In the genomic region with DNA sequence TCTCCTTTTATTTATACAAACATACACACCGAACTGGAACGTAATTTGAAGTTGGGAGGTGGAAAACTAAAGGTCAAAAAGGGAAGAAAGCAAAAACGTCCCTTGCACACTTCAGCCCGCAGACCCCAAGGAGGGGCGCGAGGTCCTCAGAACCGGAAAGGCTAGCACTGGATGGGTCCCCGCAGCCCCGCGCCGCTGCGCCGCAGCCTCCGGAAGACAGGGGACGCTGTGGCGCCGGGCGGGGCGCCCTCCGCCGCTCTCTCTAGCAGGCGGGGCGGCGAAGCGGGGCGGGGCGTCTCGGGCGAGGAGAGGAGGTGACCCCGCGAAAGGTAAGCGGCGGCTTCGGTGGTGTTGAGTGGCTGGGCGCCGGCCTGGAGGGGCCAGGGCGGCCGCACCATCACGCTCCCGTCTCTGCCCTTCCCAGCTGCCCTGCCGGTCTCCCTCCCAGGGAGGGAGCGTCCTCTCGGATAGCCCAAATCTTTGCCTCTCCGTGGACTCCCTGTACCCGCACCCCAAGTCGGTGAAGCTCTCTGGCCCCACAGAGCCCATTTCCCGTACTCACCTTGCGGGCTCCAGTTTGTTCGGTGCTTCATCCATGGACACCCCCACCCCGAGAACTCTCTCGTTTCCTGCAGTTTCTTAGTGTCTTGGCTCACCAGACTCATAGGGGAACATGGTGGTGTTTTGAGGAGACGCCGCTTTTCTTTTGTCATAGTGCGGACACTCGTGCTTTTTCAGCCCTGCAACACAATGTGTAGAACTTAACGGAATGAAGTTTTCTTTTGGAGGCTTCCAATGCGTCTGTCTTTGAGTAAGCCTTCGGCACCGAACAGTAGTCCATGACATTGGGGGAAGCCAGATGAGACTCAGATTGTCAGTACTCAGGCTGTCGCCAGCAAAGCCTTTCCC, we compare ENCODE assay signal across 8 cellular contexts. TPM values are rescaled to one million over a fixed set of nuclear protein-coding genes. Genes with fewer than 3 reads are reported as not detected.
DNase-seq lines count a peak whose midpoint lies in the region; ATAC-seq and TF ChIP-seq lines count a peak whose summit lies in the region.

A gene with protein sequence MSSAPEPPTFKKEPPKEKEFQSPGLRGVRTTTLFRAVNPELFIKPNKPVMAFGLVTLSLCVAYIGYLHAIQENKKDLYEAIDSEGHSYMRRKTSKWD (plus strand): TSS at position 285 of the 909 bp plus-strand sequence. CDS start 14,444 bp downstream, outside the sequence.

- H3K4me3 ChIP-seq in NT2/D1 (ENCODE audit: insufficient read length, low read depth) (peak within 1 kb of the TSS; percentile 96), epithelial cell of esophagus (ENCODE audit: low read length) (peak within 1 kb of the TSS; percentile 88)

- DNase-seq in Calu3 (peak; percentile 91), HPDE6-E6E7 (ENCODE audit: extremely low spot score) (peak; percentile 90), NT2/D1 (ENCODE audit: low read depth, low spot score) (peak; percentile 70), epithelial cell of esophagus (ENCODE audit: low read depth) (peak; percentile 85), mucosa of gallbladder (ENCODE audit: low spot score) (peak; percentile 75)
- peak; percentile 85 for DNase-seq in activated CD8-positive, alpha-beta memory T cell treated with anti-CD3 and anti-CD28 coated beads, Interleukin-2, amount 50 U/mL, for 4 hours
- DNase-seq in stimulated activated CD8-positive, alpha-beta memory T cell treated with anti-CD3 and anti-CD28 coated beads, Interleukin-4, amount 100 ng/mL, for 1 hour (ENCODE audit: low read depth in 2 of 2, low spot score in 1 of 2): peak; percentile 67 to 72

- no peaks in the 10 kb centered on the region for H3K4me1 ChIP-seq in NT2/D1 (ENCODE audit: insufficient read depth, insufficient read length)

- H3K9me3 Mint-ChIP-seq in Calu3 (ENCODE audit: low read depth, unreplicated experiment): peaks cover 5% of the 10 kb centered on the region

- ATAC-seq in GM19468 (IDR thresholded peaks at IDR 0.05; ENCODE audit: extremely low read depth, unreplicated experiment): peak; percentile 99

- intact Hi-C loops in Calu3 (cut with micrococcal nuclease; ENCODE audit: unreplicated experiment): loop anchor here (5.0 kb wide), 1 partner anchor 150 kb away; a partner anchor contains a TSS

- H3K9ac ChIP-seq in NT2/D1 (ENCODE audit: insufficient read length, low read depth): peak within 1 kb of the TSS; percentile 94

- H3K27me3 Mint-ChIP-seq in Calu3 (ENCODE audit: unreplicated experiment): no peaks in the 10 kb centered on the region

- H3K27me3 ChIP-seq in NT2/D1 (ENCODE audit: insufficient read depth, insufficient read length): no peaks in the 10 kb centered on the region

- H3K36me3 ChIP-seq in NT2/D1 (ENCODE audit: insufficient read depth, insufficient read length, low read length): no peaks in the 10 kb centered on the region

- H3K27ac Mint-ChIP-seq in Calu3 (ENCODE audit: unreplicated experiment): peak within 1 kb of the TSS; percentile 87

- CTCF ChIA-PET in Calu3 (lab: Charles Lee): no interaction called here

- peak; percentile 94 for TF ChIP-seq CTCF in Calu3 (IDR thresholded peaks at IDR 0.05; ENCODE audit: unreplicated experiment)
- TF ChIP-seq CTCF in epithelial cell of esophagus (IDR thresholded peaks at IDR 0.05; ENCODE audit: insufficient read depth, low read depth, low read length, missing control alignments): peak; percentile 69

- no TSS peak for BruUV-seq in Calu3 (replicated peaks; lab: Mats Ljungman, UMichigan)

- peak within 1 kb of the TSS; percentile 96 for H3K4me3 Mint-ChIP-seq in Calu3 (ENCODE audit: low read depth, unreplicated experiment)

- H3K4me1 Mint-ChIP-seq in Calu3 (ENCODE audit: low read depth, unreplicated experiment): peaks cover 8% of the 10 kb centered on the region

- peaks cover 11% of the 10 kb centered on the region for H3K36me3 Mint-ChIP-seq in Calu3 (ENCODE audit: insufficient read depth, unreplicated experiment)

- no peaks in the 10 kb centered on the region; the same call in 1 of the 2 replicates for H3K9me3 ChIP-seq in NT2/D1 (ENCODE audit: insufficient read depth, low read length)

RNA-seq across cellular contexts. Expression of the gene that starts here (rescaled TPM):
- total RNA-seq in Calu3 (2022) (15.1 and 19.0 TPM in 2 replicates), mucosa of gallbladder (11.6 TPM)

Comparison
In these comparisons a context has a peak if more than half of its experiments do, and no peak if none do; other contexts are left out.
1. Peak in every context shown above with its lines: DNase-seq, ATAC-seq and H3K4me3 ChIP-seq.